In the genomic region with DNA sequence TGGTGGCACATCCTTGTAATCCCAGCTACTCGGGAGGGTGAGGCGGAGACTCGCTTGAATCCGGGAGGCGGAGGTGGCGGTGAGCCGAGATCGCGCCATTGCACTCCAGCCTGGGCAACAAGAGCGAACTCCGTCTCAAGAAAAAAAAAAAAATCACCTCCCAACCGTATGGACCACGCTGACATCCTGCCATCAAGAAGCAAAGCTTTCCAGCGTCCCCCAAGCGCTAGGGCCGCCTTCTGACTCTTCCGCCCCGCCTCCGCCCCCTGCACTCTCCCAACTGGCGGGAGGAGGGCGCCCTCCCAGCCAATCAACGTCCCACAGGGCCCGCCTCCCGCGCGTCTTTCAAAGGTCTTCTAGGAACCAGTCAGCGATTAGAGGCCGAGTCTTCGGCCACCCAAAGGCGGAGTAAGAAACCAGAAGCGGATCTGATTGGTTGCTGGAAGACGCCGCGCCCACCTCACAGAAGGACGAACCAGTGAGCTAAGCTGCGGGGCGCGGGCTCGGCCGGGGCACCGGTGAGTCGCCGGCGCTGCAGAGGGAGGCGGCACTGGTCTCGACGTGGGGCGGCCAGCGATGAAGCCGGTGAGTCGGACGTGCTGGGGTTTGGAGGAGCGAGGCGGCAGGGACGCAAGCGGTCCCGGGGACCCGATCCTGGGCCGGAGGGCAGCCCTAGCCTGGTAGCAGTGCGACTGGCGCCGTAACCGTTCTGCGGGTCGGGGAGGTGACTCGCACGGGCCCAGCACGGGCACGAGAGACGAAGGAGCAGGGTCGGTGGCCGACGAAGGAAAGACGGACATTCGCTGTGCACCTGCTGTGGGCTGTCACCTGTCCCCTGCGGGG, we compare ENCODE assay signal across 1 cellular context.
TF ChIP-seq lines count a peak whose summit lies in the region.

Gene CDKN3, plus strand, starts transcription at position 515 of the 843 bp plus-strand sequence. Its CDS starts 62 bp downstream, at position 577.

TF ChIP-seq in HepG2, 621 proteins besides CTCF, POLR2A, EP300 and RAD21 (continued from another document and continues in another):
- no peak; the same call in 1 of the 2 replicates for TF ChIP-seq ATF7-NPFF (CRISPR knock-in tag; IDR thresholded peaks at IDR 0.05; ENCODE audit: low read depth)
- no peak for TF ChIP-seq ZKSCAN8 (CRISPR knock-in tag; IDR thresholded peaks at IDR 0.05; ENCODE audit: borderline replicate concordance)
- TF ChIP-seq TMF1 (CRISPR knock-in tag; IDR thresholded peaks at IDR 0.05; ENCODE audit: low read depth): peak; percentile 85; the same call in 1 of the 2 replicates
- no peak for TF ChIP-seq ARNTL (CRISPR knock-in tag; IDR thresholded peaks at IDR 0.05)
- TF ChIP-seq PLRG1 (conservative IDR thresholded peaks at IDR 0.05): no peak
- no peak for TF ChIP-seq KLF15 (CRISPR knock-in tag; IDR thresholded peaks at IDR 0.05; ENCODE audit: borderline replicate concordance)
- TF ChIP-seq NONO (IDR thresholded peaks at IDR 0.05): no peak
- peak; percentile 67; the same call in 1 of the 2 replicates for TF ChIP-seq NONO (CRISPR knock-in tag; conservative IDR thresholded peaks at IDR 0.05)
- TF ChIP-seq SNAPC2 (CRISPR knock-in tag; IDR thresholded peaks at IDR 0.05): peak; percentile 89
- TF ChIP-seq ZNF30 (CRISPR knock-in tag; IDR thresholded peaks at IDR 0.05): no peak
- no peak for TF ChIP-seq ZBTB21 (CRISPR knock-in tag; IDR thresholded peaks at IDR 0.05)
- TF ChIP-seq ZNF747 (CRISPR knock-in tag; IDR thresholded peaks at IDR 0.05; ENCODE audit: borderline replicate concordance): no peak
- TF ChIP-seq CAMTA2 (CRISPR knock-in tag; IDR thresholded peaks at IDR 0.05; ENCODE audit: borderline replicate concordance): peak; percentile 94; the same call in 1 of the 2 replicates
- TF ChIP-seq ZBTB49 (CRISPR knock-in tag; IDR thresholded peaks at IDR 0.05; ENCODE audit: borderline replicate concordance): no peak
- no peak for TF ChIP-seq ZSCAN9 (CRISPR knock-in tag; IDR thresholded peaks at IDR 0.05; ENCODE audit: borderline replicate concordance)
- TF ChIP-seq, protein P1, sequence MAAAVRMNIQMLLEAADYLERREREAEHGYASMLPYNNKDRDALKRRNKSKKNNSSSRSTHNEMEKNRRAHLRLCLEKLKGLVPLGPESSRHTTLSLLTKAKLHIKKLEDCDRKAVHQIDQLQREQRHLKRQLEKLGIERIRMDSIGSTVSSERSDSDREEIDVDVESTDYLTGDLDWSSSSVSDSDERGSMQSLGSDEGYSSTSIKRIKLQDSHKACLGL (CRISPR knock-in tag; IDR thresholded peaks at IDR 0.05): peak; percentile 92
- TF ChIP-seq ZC3H13 (CRISPR knock-in tag; IDR thresholded peaks at IDR 0.05): peak; percentile 86
- TF ChIP-seq HOXD1 (CRISPR knock-in tag; IDR thresholded peaks at IDR 0.05): no peak; the same call in 1 of the 2 replicates
- TF ChIP-seq, protein P2, sequence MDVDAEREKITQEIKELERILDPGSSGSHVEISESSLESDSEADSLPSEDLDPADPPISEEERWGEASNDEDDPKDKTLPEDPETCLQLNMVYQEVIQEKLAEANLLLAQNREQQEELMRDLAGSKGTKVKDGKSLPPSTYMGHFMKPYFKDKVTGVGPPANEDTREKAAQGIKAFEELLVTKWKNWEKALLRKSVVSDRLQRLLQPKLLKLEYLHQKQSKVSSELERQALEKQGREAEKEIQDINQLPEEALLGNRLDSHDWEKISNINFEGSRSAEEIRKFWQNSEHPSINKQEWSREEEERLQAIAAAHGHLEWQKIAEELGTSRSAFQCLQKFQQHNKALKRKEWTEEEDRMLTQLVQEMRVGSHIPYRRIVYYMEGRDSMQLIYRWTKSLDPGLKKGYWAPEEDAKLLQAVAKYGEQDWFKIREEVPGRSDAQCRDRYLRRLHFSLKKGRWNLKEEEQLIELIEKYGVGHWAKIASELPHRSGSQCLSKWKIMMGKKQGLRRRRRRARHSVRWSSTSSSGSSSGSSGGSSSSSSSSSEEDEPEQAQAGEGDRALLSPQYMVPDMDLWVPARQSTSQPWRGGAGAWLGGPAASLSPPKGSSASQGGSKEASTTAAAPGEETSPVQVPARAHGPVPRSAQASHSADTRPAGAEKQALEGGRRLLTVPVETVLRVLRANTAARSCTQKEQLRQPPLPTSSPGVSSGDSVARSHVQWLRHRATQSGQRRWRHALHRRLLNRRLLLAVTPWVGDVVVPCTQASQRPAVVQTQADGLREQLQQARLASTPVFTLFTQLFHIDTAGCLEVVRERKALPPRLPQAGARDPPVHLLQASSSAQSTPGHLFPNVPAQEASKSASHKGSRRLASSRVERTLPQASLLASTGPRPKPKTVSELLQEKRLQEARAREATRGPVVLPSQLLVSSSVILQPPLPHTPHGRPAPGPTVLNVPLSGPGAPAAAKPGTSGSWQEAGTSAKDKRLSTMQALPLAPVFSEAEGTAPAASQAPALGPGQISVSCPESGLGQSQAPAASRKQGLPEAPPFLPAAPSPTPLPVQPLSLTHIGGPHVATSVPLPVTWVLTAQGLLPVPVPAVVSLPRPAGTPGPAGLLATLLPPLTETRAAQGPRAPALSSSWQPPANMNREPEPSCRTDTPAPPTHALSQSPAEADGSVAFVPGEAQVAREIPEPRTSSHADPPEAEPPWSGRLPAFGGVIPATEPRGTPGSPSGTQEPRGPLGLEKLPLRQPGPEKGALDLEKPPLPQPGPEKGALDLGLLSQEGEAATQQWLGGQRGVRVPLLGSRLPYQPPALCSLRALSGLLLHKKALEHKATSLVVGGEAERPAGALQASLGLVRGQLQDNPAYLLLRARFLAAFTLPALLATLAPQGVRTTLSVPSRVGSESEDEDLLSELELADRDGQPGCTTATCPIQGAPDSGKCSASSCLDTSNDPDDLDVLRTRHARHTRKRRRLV (CRISPR knock-in tag; IDR thresholded peaks at IDR 0.05): peak; percentile 92; the same call in 1 of the 2 replicates
- no peak for TF ChIP-seq ADNP (CRISPR knock-in tag; IDR thresholded peaks at IDR 0.05)
- TF ChIP-seq AKAP8 (CRISPR knock-in tag; IDR thresholded peaks at IDR 0.05): no peak
- TF ChIP-seq RFX5 (IDR thresholded peaks at IDR 0.05; ENCODE audit: low read depth, low read length): peak; percentile 73; the same call in 1 of the 2 replicates
- TF ChIP-seq, protein P3, sequence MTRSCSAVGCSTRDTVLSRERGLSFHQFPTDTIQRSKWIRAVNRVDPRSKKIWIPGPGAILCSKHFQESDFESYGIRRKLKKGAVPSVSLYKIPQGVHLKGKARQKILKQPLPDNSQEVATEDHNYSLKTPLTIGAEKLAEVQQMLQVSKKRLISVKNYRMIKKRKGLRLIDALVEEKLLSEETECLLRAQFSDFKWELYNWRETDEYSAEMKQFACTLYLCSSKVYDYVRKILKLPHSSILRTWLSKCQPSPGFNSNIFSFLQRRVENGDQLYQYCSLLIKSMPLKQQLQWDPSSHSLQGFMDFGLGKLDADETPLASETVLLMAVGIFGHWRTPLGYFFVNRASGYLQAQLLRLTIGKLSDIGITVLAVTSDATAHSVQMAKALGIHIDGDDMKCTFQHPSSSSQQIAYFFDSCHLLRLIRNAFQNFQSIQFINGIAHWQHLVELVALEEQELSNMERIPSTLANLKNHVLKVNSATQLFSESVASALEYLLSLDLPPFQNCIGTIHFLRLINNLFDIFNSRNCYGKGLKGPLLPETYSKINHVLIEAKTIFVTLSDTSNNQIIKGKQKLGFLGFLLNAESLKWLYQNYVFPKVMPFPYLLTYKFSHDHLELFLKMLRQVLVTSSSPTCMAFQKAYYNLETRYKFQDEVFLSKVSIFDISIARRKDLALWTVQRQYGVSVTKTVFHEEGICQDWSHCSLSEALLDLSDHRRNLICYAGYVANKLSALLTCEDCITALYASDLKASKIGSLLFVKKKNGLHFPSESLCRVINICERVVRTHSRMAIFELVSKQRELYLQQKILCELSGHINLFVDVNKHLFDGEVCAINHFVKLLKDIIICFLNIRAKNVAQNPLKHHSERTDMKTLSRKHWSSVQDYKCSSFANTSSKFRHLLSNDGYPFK (CRISPR knock-in tag; IDR thresholded peaks at IDR 0.05; ENCODE audit: borderline replicate concordance): peak; percentile 67; the same call in 1 of the 2 replicates
- TF ChIP-seq TCF7L2 (IDR thresholded peaks at IDR 0.05; ENCODE audit: low read depth, low read length): no peak
- peak; percentile 57 for TF ChIP-seq AGO2 (optimal IDR thresholded peaks at IDR 0.05; ENCODE audit: low read depth, low read length)
- no peak for TF ChIP-seq ZNF136 (CRISPR knock-in tag; IDR thresholded peaks at IDR 0.05; ENCODE audit: low read depth)
- no peak for TF ChIP-seq ZFP41 (CRISPR knock-in tag; IDR thresholded peaks at IDR 0.05; ENCODE audit: borderline replicate concordance)
- TF ChIP-seq, protein P4, sequence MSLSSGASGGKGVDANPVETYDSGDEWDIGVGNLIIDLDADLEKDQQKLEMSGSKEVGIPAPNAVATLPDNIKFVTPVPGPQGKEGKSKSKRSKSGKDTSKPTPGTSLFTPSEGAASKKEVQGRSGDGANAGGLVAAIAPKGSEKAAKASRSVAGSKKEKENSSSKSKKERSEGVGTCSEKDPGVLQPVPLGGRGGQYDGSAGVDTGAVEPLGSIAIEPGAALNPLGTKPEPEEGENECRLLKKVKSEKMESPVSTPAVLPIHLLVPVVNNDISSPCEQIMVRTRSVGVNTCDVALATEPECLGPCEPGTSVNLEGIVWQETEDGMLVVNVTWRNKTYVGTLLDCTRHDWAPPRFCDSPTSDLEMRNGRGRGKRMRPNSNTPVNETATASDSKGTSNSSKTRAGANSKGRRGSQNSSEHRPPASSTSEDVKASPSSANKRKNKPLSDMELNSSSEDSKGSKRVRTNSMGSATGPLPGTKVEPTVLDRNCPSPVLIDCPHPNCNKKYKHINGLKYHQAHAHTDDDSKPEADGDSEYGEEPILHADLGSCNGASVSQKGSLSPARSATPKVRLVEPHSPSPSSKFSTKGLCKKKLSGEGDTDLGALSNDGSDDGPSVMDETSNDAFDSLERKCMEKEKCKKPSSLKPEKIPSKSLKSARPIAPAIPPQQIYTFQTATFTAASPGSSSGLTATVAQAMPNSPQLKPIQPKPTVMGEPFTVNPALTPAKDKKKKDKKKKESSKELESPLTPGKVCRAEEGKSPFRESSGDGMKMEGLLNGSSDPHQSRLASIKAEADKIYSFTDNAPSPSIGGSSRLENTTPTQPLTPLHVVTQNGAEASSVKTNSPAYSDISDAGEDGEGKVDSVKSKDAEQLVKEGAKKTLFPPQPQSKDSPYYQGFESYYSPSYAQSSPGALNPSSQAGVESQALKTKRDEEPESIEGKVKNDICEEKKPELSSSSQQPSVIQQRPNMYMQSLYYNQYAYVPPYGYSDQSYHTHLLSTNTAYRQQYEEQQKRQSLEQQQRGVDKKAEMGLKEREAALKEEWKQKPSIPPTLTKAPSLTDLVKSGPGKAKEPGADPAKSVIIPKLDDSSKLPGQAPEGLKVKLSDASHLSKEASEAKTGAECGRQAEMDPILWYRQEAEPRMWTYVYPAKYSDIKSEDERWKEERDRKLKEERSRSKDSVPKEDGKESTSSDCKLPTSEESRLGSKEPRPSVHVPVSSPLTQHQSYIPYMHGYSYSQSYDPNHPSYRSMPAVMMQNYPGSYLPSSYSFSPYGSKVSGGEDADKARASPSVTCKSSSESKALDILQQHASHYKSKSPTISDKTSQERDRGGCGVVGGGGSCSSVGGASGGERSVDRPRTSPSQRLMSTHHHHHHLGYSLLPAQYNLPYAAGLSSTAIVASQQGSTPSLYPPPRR (CRISPR knock-in tag; IDR thresholded peaks at IDR 0.05; ENCODE audit: borderline replicate concordance): peak; percentile 36; the same call in 1 of the 2 replicates
- no peak for TF ChIP-seq NR2F2 (IDR thresholded peaks at IDR 0.05; ENCODE audit: borderline replicate concordance, low read depth)
- no peak; the same call in 1 of the 2 replicates for TF ChIP-seq ZBTB20 (CRISPR knock-in tag; IDR thresholded peaks at IDR 0.05; ENCODE audit: borderline replicate concordance, low read depth)
- no peak for TF ChIP-seq CHD4 (IDR thresholded peaks at IDR 0.05; ENCODE audit: borderline replicate concordance, low read length)
- no peak for TF ChIP-seq CEBPB (IDR thresholded peaks at IDR 0.05; ENCODE audit: borderline replicate concordance, low read depth, low read length)
- peak; percentile 54; the same call in 1 of the 2 replicates for TF ChIP-seq HNRNPL (IDR thresholded peaks at IDR 0.05; ENCODE audit: low read depth, low read length)
- TF ChIP-seq FOXO4 (CRISPR knock-in tag; conservative IDR thresholded peaks at IDR 0.05): no peak
